8 cellular contexts compared by ENCODE assay signal in genomic region chr3:190566043-190566933, GRCh38. TPM values are rescaled to one million over a fixed set of nuclear protein-coding genes. Genes with fewer than 3 reads are reported as not detected.
A peak's percentile ranks its signal among the peaks of the same experiment; 100 is the strongest.
DNase-seq lines count a peak whose midpoint lies in the region; ATAC-seq and TF ChIP-seq lines count a peak whose summit lies in the region.

No MANE protein-coding gene starts in this region.

- H3K4me3 Mint-ChIP-seq in activated CD4-positive, alpha-beta T cell treated with anti-CD3 and anti-CD28 coated beads, Interleukin-2, amount 10 ng/mL, durations not matched to agents 7 days and 5 days = no peak overlapping the region
- no peak overlapping the region for H3K4me3 Mint-ChIP-seq in natural killer cell

- H3K27me3 ChIP-seq in esophagus squamous epithelium (no peaks in the 10 kb centered on the region), thyroid gland (no peaks in the 10 kb centered on the region)

- POLR2A ChIA-PET in activated CD4-positive, alpha-beta T cell treated with anti-CD3 and anti-CD28 coated beads, Interleukin-2, amount 10 ng/mL, durations not matched to agents 7 days and 5 days (lab: Charles Lee) = no interaction called here

- no peaks in the 10 kb centered on the region for H3K27me3 Mint-ChIP-seq in activated CD4-positive, alpha-beta T cell treated with anti-CD3 and anti-CD28 coated beads, Interleukin-2, amount 10 ng/mL, durations not matched to agents 7 days and 5 days
- H3K27me3 Mint-ChIP-seq in natural killer cell (ENCODE audit: low read depth in 2 of 2) = no peaks in the 10 kb centered on the region

- 20 to 34% methylated on average over 5 to 6 of the region's 6 CpGs for WGBS in esophagus squamous epithelium, 2 donors
- WGBS in thyroid gland, 2 donors = 65 to 75% methylated on average over 6 of the region's 6 CpGs

- H3K27ac ChIP-seq in esophagus squamous epithelium (peak overlapping the region; percentile 52 to 76 (median 67)), thyroid gland (no peak overlapping the region)

- TF ChIP-seq CTCF in esophagus squamous epithelium (IDR thresholded peaks at IDR 0.05) (no peak), natural killer cell (IDR thresholded peaks at IDR 0.05) (no peak), thyroid gland (IDR thresholded peaks at IDR 0.05) (no peak)

- H3K4me1 Mint-ChIP-seq in activated CD4-positive, alpha-beta T cell treated with anti-CD3 and anti-CD28 coated beads, Interleukin-2, amount 10 ng/mL, durations not matched to agents 7 days and 5 days = peaks cover 31% of the 10 kb centered on the region
- H3K4me1 Mint-ChIP-seq in natural killer cell = peaks cover 0 to 20% of the 10 kb centered on the region in 2 donors

- H3K36me3 Mint-ChIP-seq in activated CD4-positive, alpha-beta T cell treated with anti-CD3 and anti-CD28 coated beads, Interleukin-2, amount 10 ng/mL, durations not matched to agents 7 days and 5 days (ENCODE audit: low read depth) = peaks cover 34% of the 10 kb centered on the region
- H3K36me3 Mint-ChIP-seq in natural killer cell = no peaks in the 10 kb centered on the region

- intact Hi-C loops in esophagus squamous epithelium (cut with DNase I) (no loop called here), natural killer cell (cut with micrococcal nuclease) (no loop called here), thyroid gland (cut with DNase I) (no loop called here)

- no peak for TF ChIP-seq POLR2A in esophagus squamous epithelium (IDR thresholded peaks at IDR 0.05)
- no peak for TF ChIP-seq POLR2A in thyroid gland (IDR thresholded peaks at IDR 0.05)

- peaks cover 0 to 18% (median 0%) of the 10 kb centered on the region in 3 donors for H3K4me1 ChIP-seq in esophagus squamous epithelium
- H3K4me1 ChIP-seq in thyroid gland = peaks cover 0 to 3% of the 10 kb centered on the region in 2 donors

- H3K4me3 ChIP-seq in esophagus squamous epithelium (no peak overlapping the region), thyroid gland (replicated peaks in 1 of 3) (no peak overlapping the region)

- peak; percentile 36 to 84 (median 38) for ATAC-seq in natural killer cell

- H3K36me3 ChIP-seq in esophagus squamous epithelium (peaks cover 0 to 7% (median 0%) of the 10 kb centered on the region in 3 donors), thyroid gland (no peaks in the 10 kb centered on the region)

- H3K9me3 ChIP-seq in esophagus squamous epithelium = no peaks in the 10 kb centered on the region
- no peaks in the 10 kb centered on the region for H3K9me3 ChIP-seq in thyroid gland

- peak; percentile 100 for DNase-seq in EL
- DNase-seq in M059J (ENCODE audit: low read depth) = peak; percentile 100
- DNase-seq in activated CD4-positive, alpha-beta T cell treated with anti-CD3 and anti-CD28 coated beads, Interleukin-2, amount 10 ng/mL, durations not matched to agents 7 days and 5 days = peak; percentile 46
- DNase-seq in esophagus squamous epithelium (lab: John Stamatoyannopoulos, UW) = peak; percentile 37
- DNase-seq in natural killer cell = no peak
- DNase-seq in thyroid gland = peak; percentile 45
- no peak for DNase-seq in cerebellar cortex (ENCODE audit: low spot score)
- DNase-seq in NCI-H1436 (lab: John Stamatoyannopoulos, UW) = no peak

- peak overlapping the region; percentile 28 for H3K27ac Mint-ChIP-seq in activated CD4-positive, alpha-beta T cell treated with anti-CD3 and anti-CD28 coated beads, Interleukin-2, amount 10 ng/mL, durations not matched to agents 7 days and 5 days
- no peak overlapping the region for H3K27ac Mint-ChIP-seq in natural killer cell

- peaks cover 5% of the 10 kb centered on the region for H3K9me3 Mint-ChIP-seq in activated CD4-positive, alpha-beta T cell treated with anti-CD3 and anti-CD28 coated beads, Interleukin-2, amount 10 ng/mL, durations not matched to agents 7 days and 5 days
- H3K9me3 Mint-ChIP-seq in natural killer cell = no peaks in the 10 kb centered on the region

- CTCF ChIA-PET in activated CD4-positive, alpha-beta T cell treated with anti-CD3 and anti-CD28 coated beads, Interleukin-2, amount 10 ng/mL, durations not matched to agents 7 days and 5 days (lab: Charles Lee) = interaction anchor here (1.0 to 2.1 kb wide), 3 partner anchors 10 to 52 kb away, joined by 4 to 13 read pairs (median 5); no protein-coding TSS in a partner anchor

RNA-seq across cellular contexts. Expression of gene IL1RAP, which starts 52.4 kb away (rescaled TPM):
- 28.7 and 42.6 TPM in 2 replicates for total RNA-seq in M059J (2014; rRNA removed; shearing (Covaris generic))
- total RNA-seq in activated CD4-positive, alpha-beta T cell treated with anti-CD3 and anti-CD28 coated beads, Interleukin-2, amount 10 ng/mL, durations not matched to agents 7 days and 5 days = 1 to 10 TPM; 7.2 to 8.2 TPM
- total RNA-seq in esophagus squamous epithelium (10 to 100 TPM; 30.7 to 44.5 (median 32.1) TPM), natural killer cell (10 to 100 TPM; 11.4 to 19.8 (median 15.1) TPM), thyroid gland (10 to 100 TPM in 2 of 4 donors, 1 to 10 TPM in 2; 4.9 to 16.9 (median 10.8) TPM)

Comparison
In these comparisons a context has a peak if more than half of its experiments do, and no peak if none do; other contexts are left out.
1. DNase-seq: peak in EL (single experiment), M059J (single experiment), activated CD4-positive, alpha-beta T cell treated with anti-CD3 and anti-CD28 coated beads, Interleukin-2, amount 10 ng/mL, durations not matched to agents 7 days and 5 days (single experiment), esophagus squamous epithelium (single experiment) and thyroid gland (2 of 2); none in natural killer cell (single experiment), cerebellar cortex (single experiment) and NCI-H1436 (single experiment).
2. H3K27ac ChIP-seq: peak in esophagus squamous epithelium (4 of 4); none in thyroid gland (0 of 3).